8 cellular contexts compared by ENCODE assay signal in genomic region chr5:441996-442334, GRCh38. TPM values are rescaled to one million over a fixed set of nuclear protein-coding genes. Genes with fewer than 3 reads are reported as not detected.
DNase-seq lines count a peak whose midpoint lies in the region; ATAC-seq, FAIRE-seq and TF ChIP-seq lines count a peak whose summit lies in the region.

No MANE protein-coding gene starts in this region.

- POLR2A ChIA-PET in activated CD4-positive, alpha-beta T cell treated with anti-CD3 and anti-CD28 coated beads for 36 hours (lab: Charles Lee): no interaction called here

- H3K27ac ChIP-seq in kidney (ENCODE audit: low read depth in 2 of 2, low read length in 2 of 2) (no peak overlapping the region), subcutaneous abdominal adipose tissue (ENCODE audit: low read depth, low read length) (no peak overlapping the region), adrenal gland (no peak overlapping the region)

- peak overlapping the region in 1 of 2 donors; percentile 95 for H3K9ac ChIP-seq in kidney (ENCODE audit: low read length in 2 of 2)
- H3K9ac ChIP-seq in subcutaneous abdominal adipose tissue (ENCODE audit: low read length in 5 of 5): peak overlapping the region in 1 of 5 donors; percentile 92

- peaks cover 3 to 4% of the 10 kb centered on the region in 2 donors for H3K36me3 ChIP-seq in kidney (ENCODE audit: control insufficient read depth in 1 of 2, insufficient read depth in 2 of 2, low read length in 2 of 2)
- peaks cover 0 to 11% (median 9%) of the 10 kb centered on the region in 5 donors for H3K36me3 ChIP-seq in subcutaneous abdominal adipose tissue (ENCODE audit: control insufficient read depth in 5 of 5, insufficient read depth in 5 of 5, low read length in 5 of 5)
- H3K36me3 ChIP-seq in adrenal gland (replicated peaks in 1 of 2): no peaks in the 10 kb centered on the region

- H3K36me3 Mint-ChIP-seq in activated CD4-positive, alpha-beta T cell treated with anti-CD3 and anti-CD28 coated beads for 36 hours (ENCODE audit: low read depth): peaks cover 11% of the 10 kb centered on the region
- peaks cover 4 to 14% of the 10 kb centered on the region in 2 donors for H3K36me3 Mint-ChIP-seq in activated naive CD4-positive, alpha-beta T cell treated with anti-CD3 and anti-CD28 coated beads, Interleukin-2, amount 50 U/mL, for 72 hours

- intact Hi-C loops in activated CD4-positive, alpha-beta T cell treated with anti-CD3 and anti-CD28 coated beads for 36 hours (cut with DNase I, micrococcal nuclease): loop anchor here in 1 of 2 experiments (1.0 to 10.0 kb wide), 2 partner anchors 170 to 453 kb away; partner anchors contain the start of genes BRD9, CEP72 and TRIP13
- intact Hi-C loops in kidney (cut with DNase I): loop anchor here (10.0 kb wide), 1 partner anchor 463 kb away; no protein-coding TSS in a partner anchor
- intact Hi-C loops in adrenal gland (cut with DNase I): no loop called here

- H3K9me3 ChIP-seq in kidney (ENCODE audit: control insufficient read depth in 1 of 2, low read length in 2 of 2): no peaks in the 10 kb centered on the region
- no peaks in the 10 kb centered on the region for H3K9me3 ChIP-seq in subcutaneous abdominal adipose tissue (ENCODE audit: control insufficient read depth in 5 of 5, low read length in 5 of 5)
- no peaks in the 10 kb centered on the region for H3K9me3 ChIP-seq in adrenal gland (replicated peaks in 1 of 3)

- no peak for ATAC-seq in activated CD4-positive, alpha-beta T cell treated with anti-CD3 and anti-CD28 coated beads for 36 hours
- ATAC-seq in activated naive CD4-positive, alpha-beta T cell treated with anti-CD3 and anti-CD28 coated beads, Interleukin-2, amount 50 U/mL, for 72 hours: no peak
- no peak for ATAC-seq in HG02678 (IDR thresholded peaks at IDR 0.05; ENCODE audit: unreplicated experiment)

- H3K4me3 ChIP-seq in kidney (ENCODE audit: low read length in 2 of 2): peak overlapping the region; percentile 96 to 98
- H3K4me3 ChIP-seq in subcutaneous abdominal adipose tissue (ENCODE audit: low read depth in 1 of 5, low read length in 5 of 5): peak overlapping the region in 4 of 5 donors; percentile 90 to 100 (median 98)
- H3K4me3 ChIP-seq in adrenal gland: peak overlapping the region in 1 of 4 donors; percentile 75

- peaks cover 33% of the 10 kb centered on the region for H3K4me1 Mint-ChIP-seq in activated CD4-positive, alpha-beta T cell treated with anti-CD3 and anti-CD28 coated beads for 36 hours

- no peaks in the 10 kb centered on the region for H3K9me3 Mint-ChIP-seq in activated CD4-positive, alpha-beta T cell treated with anti-CD3 and anti-CD28 coated beads for 36 hours (ENCODE audit: low read depth)
- no peaks in the 10 kb centered on the region for H3K9me3 Mint-ChIP-seq in activated naive CD4-positive, alpha-beta T cell treated with anti-CD3 and anti-CD28 coated beads, Interleukin-2, amount 50 U/mL, for 72 hours

- TF ChIP-seq POLR2A in adrenal gland (IDR thresholded peaks at IDR 0.05): no peak

- H3K27ac Mint-ChIP-seq in activated CD4-positive, alpha-beta T cell treated with anti-CD3 and anti-CD28 coated beads for 36 hours: peak overlapping the region; percentile 92
- peak overlapping the region; percentile 94 to 99 for H3K27ac Mint-ChIP-seq in activated naive CD4-positive, alpha-beta T cell treated with anti-CD3 and anti-CD28 coated beads, Interleukin-2, amount 50 U/mL, for 72 hours

- FAIRE-seq in kidney (lab: Jason Lieb, UNC): no peak

- H3K4me3 Mint-ChIP-seq in activated CD4-positive, alpha-beta T cell treated with anti-CD3 and anti-CD28 coated beads for 36 hours: peak overlapping the region; percentile 87

- H3K27me3 ChIP-seq in subcutaneous abdominal adipose tissue (ENCODE audit: control insufficient read depth in 5 of 5, insufficient read depth in 4 of 5, low read length in 5 of 5) (peaks cover 4 to 12% (median 9%) of the 10 kb centered on the region in 5 donors), adrenal gland (no peaks in the 10 kb centered on the region)

- WGBS in adrenal gland, 4 donors: 88 to 93% (median 91%) methylated on average over 5 of the region's 5 CpGs

- no peaks in the 10 kb centered on the region for H3K27me3 Mint-ChIP-seq in activated CD4-positive, alpha-beta T cell treated with anti-CD3 and anti-CD28 coated beads for 36 hours

- CTCF ChIA-PET in activated CD4-positive, alpha-beta T cell treated with anti-CD3 and anti-CD28 coated beads for 36 hours (lab: Charles Lee): interaction anchor here (0.7 to 1.1 kb wide), 2 partner anchors 42 to 125 kb away, joined by 6 read pairs; no protein-coding TSS in a partner anchor

- no peak for DNase-seq in activated CD4-positive, alpha-beta T cell treated with anti-CD3 and anti-CD28 coated beads for 36 hours
- DNase-seq in activated CD4-positive, alpha-beta T cell treated with anti-CD3 and anti-CD28 coated beads, Interleukin-2, amount 50 U/mL, for 48 hours: no peak
- DNase-seq in activated naive CD4-positive, alpha-beta T cell treated with anti-CD3 and anti-CD28 coated beads, Interleukin-2, amount 50 U/mL, for 72 hours (ENCODE audit: low spot score in 2 of 2): no peak
- DNase-seq in kidney: no peak
- no peak for DNase-seq in adrenal gland
- no peak for DNase-seq in GF-D8 (lab: John Stamatoyannopoulos, UW)

- H3K4me1 ChIP-seq in kidney (ENCODE audit: control insufficient read depth in 1 of 2, insufficient read depth in 1 of 2, low read depth in 1 of 2, low read length in 2 of 2): peaks cover 6 to 16% of the 10 kb centered on the region in 2 donors
- peaks cover 4 to 26% (median 24%) of the 10 kb centered on the region in 5 donors for H3K4me1 ChIP-seq in subcutaneous abdominal adipose tissue (ENCODE audit: control insufficient read depth in 5 of 5, insufficient read depth in 5 of 5, low read length in 5 of 5)
- peaks cover 6 to 22% of the 10 kb centered on the region in 2 donors for H3K4me1 ChIP-seq in adrenal gland (replicated peaks in 1 of 2)

- no peak for TF ChIP-seq CTCF in kidney (IDR thresholded peaks at IDR 0.05; ENCODE audit: borderline replicate concordance, extremely low read depth, insufficient read depth)
- TF ChIP-seq CTCF in adrenal gland (IDR thresholded peaks at IDR 0.05): no peak

RNA-seq across cellular contexts. Expression of gene EXOC3, which starts 1.0 kb away (rescaled TPM):
- total RNA-seq in activated CD4-positive, alpha-beta T cell treated with anti-CD3 and anti-CD28 coated beads for 36 hours: 10 to 100 TPM; 49.7 to 62.7 TPM
- total RNA-seq in activated naive CD4-positive, alpha-beta T cell treated with anti-CD3 and anti-CD28 coated beads, Interleukin-2, amount 50 U/mL, for 72 hours: 100 to 1,000 TPM in 1 of 2 donors, 10 to 100 TPM in 1; 83.8 to 101 TPM
- 71.5 TPM for total RNA-seq in kidney
- polyA plus RNA-seq in kidney (ENCODE audit: insufficient read depth, low read depth, low replicate concordance): 40.5 TPM
- total RNA-seq in adrenal gland: 10 to 100 TPM; 35.4 to 61.3 (median 42.7) TPM
- polyA plus RNA-seq in adrenal gland: 10 to 100 TPM; 24.7 to 66.4 (median 56.8) TPM
